Comparison of ENCODE assay signal across 19 cellular contexts in the genomic region with DNA sequence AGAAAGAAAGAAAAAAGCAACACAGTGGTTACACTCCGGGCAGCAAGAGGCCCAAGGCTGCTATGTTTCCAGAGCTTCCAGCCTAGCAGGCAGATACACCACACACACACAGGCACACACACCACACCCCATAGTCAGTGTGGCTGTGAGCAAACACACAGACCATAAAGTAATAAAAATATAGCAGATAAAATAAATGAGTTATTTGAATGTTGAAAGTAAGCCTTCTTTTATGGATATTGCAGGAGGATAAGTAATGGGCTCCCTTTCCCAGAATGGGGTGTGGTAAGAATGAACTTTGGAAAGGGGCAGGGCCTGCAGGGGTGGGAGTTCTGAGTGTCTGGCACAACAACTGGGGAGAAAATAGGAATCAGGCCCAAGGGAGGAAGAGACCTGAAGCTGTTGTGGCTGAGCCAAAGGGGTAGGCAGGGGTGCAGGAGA. TPM values are rescaled to one million over a fixed set of nuclear protein-coding genes. Genes with fewer than 3 reads are reported as not detected.
DNase-seq lines count a peak whose midpoint lies in the region; ATAC-seq and TF ChIP-seq lines count a peak whose summit lies in the region.
"Had no signal": no experiment of that assay in that cellular context is flagged by ENCODE, and none has a peak within 500 bp of the region (broad histone marks: within the 10 kb centered on the region; RNA-seq: fewer than 3 reads in every experiment).

No MANE protein-coding gene starts in this region.

- H3K36me3 ChIP-seq in colonic mucosa (no peaks in the 10 kb centered on the region), muscle layer of duodenum (ENCODE audit: control insufficient read depth in 1 of 2, insufficient read depth in 2 of 2, low read length in 2 of 2) (no peaks in the 10 kb centered on the region), transverse colon (no peaks in the 10 kb centered on the region)
- H3K36me3 ChIP-seq: BLaER1 treated with 17β-estradiol and CSF1 and Interleukin-3, amounts not matched to agents 10 nM and 100 nM had no signal

- peak overlapping the region in 1 of 2 donors; percentile 55 for H3K9ac ChIP-seq in colonic mucosa (ENCODE audit: low read depth in 2 of 2, low read length in 2 of 2)
- H3K9ac ChIP-seq: BLaER1 treated with 17β-estradiol and CSF1 and Interleukin-3, amounts not matched to agents 10 nM and 100 nM had no signal

- peak; percentile 63 for TF ChIP-seq POLR2A in transverse colon (IDR thresholded peaks at IDR 0.05)

- H3K9me3 ChIP-seq in colonic mucosa (no peaks in the 10 kb centered on the region), muscle layer of duodenum (ENCODE audit: control insufficient read depth in 1 of 2, low read length in 2 of 2) (no peaks in the 10 kb centered on the region), transverse colon (no peaks in the 10 kb centered on the region)
- H3K9me3 ChIP-seq: BLaER1 treated with 17β-estradiol and CSF1 and Interleukin-3, amounts not matched to agents 10 nM and 100 nM; psoas muscle had no signal

- H3K27ac ChIP-seq in colonic mucosa = peak overlapping the region; percentile 93
- H3K27ac ChIP-seq in muscle layer of duodenum (ENCODE audit: low read length) = peak overlapping the region; percentile 61
- peak overlapping the region; percentile 85 to 87 (median 86) for H3K27ac ChIP-seq in transverse colon
- H3K27ac ChIP-seq: BLaER1 treated with 17β-estradiol and CSF1 and Interleukin-3, amounts not matched to agents 10 nM and 100 nM; psoas muscle had no signal

- in situ Hi-C loops in transverse colon (cut with MboI; ENCODE audit: low pct_ligation_motif_present in 1 of 4, low pct_unique_long_range_greater_than_20kb in 1 of 4, low sequenced_read_pairs in 3 of 4) = loop anchor here in 1 of 4 donors (25.0 kb wide), 1 partner anchor 129 kb away; the partner anchor contains the start of genes LRRC46, MRPL10 and SCRN2

- TF ChIP-seq CTCF in colonic mucosa (IDR thresholded peaks at IDR 0.05) = no peak
- TF ChIP-seq CTCF in transverse colon (IDR thresholded peaks at IDR 0.05) = no peak

- WGBS in transverse colon (ENCODE audit: low coverage in 1 of 2), 2 donors = 23% methylated on average over 1 of the region's 1 CpG; no CpG with 5 or more reads in 1 of the 2 donors

- no peaks in the 10 kb centered on the region for H3K27me3 ChIP-seq in colonic mucosa
- no peaks in the 10 kb centered on the region for H3K27me3 ChIP-seq in muscle layer of duodenum (ENCODE audit: low read depth, low read length)
- no peaks in the 10 kb centered on the region for H3K27me3 ChIP-seq in transverse colon
- H3K27me3 ChIP-seq: BLaER1 treated with 17β-estradiol and CSF1 and Interleukin-3, amounts not matched to agents 10 nM and 100 nM had no signal

- H3K4me1 ChIP-seq in colonic mucosa = peaks cover 6% of the 10 kb centered on the region
- H3K4me1 ChIP-seq in muscle layer of duodenum (ENCODE audit: control insufficient read depth in 1 of 2, insufficient read depth in 2 of 2, low read length in 2 of 2) = peaks cover 8 to 18% of the 10 kb centered on the region in 2 donors
- peaks cover 24 to 68% (median 45%) of the 10 kb centered on the region in 4 donors for H3K4me1 ChIP-seq in transverse colon
- H3K4me1 ChIP-seq: psoas muscle had no signal

- no peak for ATAC-seq in HG03095 (IDR thresholded peaks at IDR 0.05; ENCODE audit: unreplicated experiment)
- ATAC-seq: activated naive CD8-positive, alpha-beta T cell treated with anti-CD3 and anti-CD28 coated beads, Interleukin-2, amount 50 U/mL, for 24 hours; activated T-cell treated with anti-CD3 and anti-CD28 coated beads, Interleukin-2, amount 50 U/mL, for 72 hours; psoas muscle; SK-N-SH treated with all-trans-retinoic acid at 6 μM for 48 hours had no signal

- H3K4me3 ChIP-seq in colonic mucosa = no peak overlapping the region
- H3K4me3 ChIP-seq in muscle layer of duodenum (ENCODE audit: low read depth in 1 of 2, low read length in 2 of 2) = no peak overlapping the region
- H3K4me3 ChIP-seq in transverse colon = peak overlapping the region in 1 of 4 donors; percentile 6
- H3K4me3 ChIP-seq: BLaER1 treated with 17β-estradiol and CSF1 and Interleukin-3, amounts not matched to agents 10 nM and 100 nM; psoas muscle had no signal

- intact Hi-C loops in colonic mucosa (cut with DNase I) (no loop called here), transverse colon (cut with DNase I; ENCODE audit: low total_unique reads) (no loop called here)

- DNase-seq in NCI-H526 (lab: John Stamatoyannopoulos, UW) (peak; percentile 53 to 55), colonic mucosa (peak; percentile 92), transverse colon (peak; percentile 82), iPS-NIHi11 (ENCODE audit: low spot score) (no peak), CD1c-positive myeloid dendritic cell (ENCODE audit: extremely low spot score) (no peak)
- DNase-seq: activated CD4-positive, alpha-beta memory T cell treated with anti-CD3 and anti-CD28 coated beads for 36 hours; activated naive CD8-positive, alpha-beta T cell treated with anti-CD3 and anti-CD28 coated beads, Interleukin-2, amount 50 U/mL, for 24 hours; activated T-cell treated with anti-CD3 and anti-CD28 coated beads, Interleukin-2, amount 50 U/mL, for 72 hours; cerebellar nuclear complex; DMS53; islet precursor cell; MM.1S; NCI-H2029 treated with DMSO at 0.1 percent for 48 hours; psoas muscle had no signal

- TF ChIP-seq EP300 in transverse colon (IDR thresholded peaks at IDR 0.05; ENCODE audit: low read depth) = peak; percentile 57

RNA-seq across cellular contexts. Expression of gene CDK5RAP3, which starts 4.8 kb away (rescaled TPM):
- total RNA-seq in colonic mucosa (100 to 1,000 TPM; 131 to 172 TPM), transverse colon (100 to 1,000 TPM; 159 to 540 (median 296) TPM)

RNA-seq across cellular contexts. Expression of gene PRR15L, which starts 8.4 kb away (rescaled TPM):
- 100 to 1,000 TPM; 223 to 259 TPM for total RNA-seq in colonic mucosa
- total RNA-seq in transverse colon = 100 to 1,000 TPM; 111 to 230 (median 182) TPM
- total RNA-seq: activated CD4-positive, alpha-beta memory T cell treated with anti-CD3 and anti-CD28 coated beads for 36 hours; activated T-cell treated with anti-CD3 and anti-CD28 coated beads, Interleukin-2, amount 50 U/mL, for 72 hours; psoas muscle; temporal lobe had no signal

RNA-seq across cellular contexts. Expression of gene PNPO, which starts 24.7 kb away (rescaled TPM):
- total RNA-seq in colonic mucosa (10 to 100 TPM; 18.1 to 70.5 TPM), transverse colon (10 to 100 TPM in 3 of 4 donors, 1 to 10 TPM in 1; 7.4 to 83.8 (median 31.6) TPM)

Comparison
In these comparisons a context has a peak if more than half of its experiments do, and no peak if none do; other contexts are left out.
1. DNase-seq: peak in NCI-H526 (2 of 2), colonic mucosa (single experiment) and transverse colon (single experiment); none in iPS-NIHi11 (single experiment) and CD1c-positive myeloid dendritic cell (single experiment).
2. Peak in every context shown above with its lines, with median percentiles within 50 percentile points of each other: H3K27ac ChIP-seq.